In genomic region chr16:28824548-28824973, GRCh38 we compare ENCODE assay signal across 7 cellular contexts. TPM values are rescaled to one million over a fixed set of nuclear protein-coding genes. Genes with fewer than 3 reads are reported as not detected.
DNase-seq lines count a peak whose midpoint lies in the region; ATAC-seq, FAIRE-seq and TF ChIP-seq lines count a peak whose summit lies in the region.

No MANE protein-coding gene starts in this region.

- no peak for TF ChIP-seq POLR2A in IMR-90 (IDR thresholded peaks at IDR 0.05; ENCODE audit: low read depth, low read length)

- H3K9me3 ChIP-seq in IMR-90 (ENCODE audit: control insufficient read depth, insufficient read depth, low read length) (no peaks in the 10 kb centered on the region), keratinocyte (ENCODE audit: control insufficient read depth, low read depth, low read length) (no peaks in the 10 kb centered on the region), stomach smooth muscle (ENCODE audit: control insufficient read depth in 2 of 2, low read length in 2 of 2) (no peaks in the 10 kb centered on the region)

- H2AFZ ChIP-seq in IMR-90 (replicated peaks; ENCODE audit: low read length, poor library complexity) (peak overlapping the region; percentile 91), keratinocyte (ENCODE audit: control insufficient read depth, low read length) (peak overlapping the region; percentile 47)

- peak overlapping the region; percentile 98 for H3K4me3 Mint-ChIP-seq in activated naive CD8-positive, alpha-beta T cell treated with anti-CD3 and anti-CD28 coated beads, Interleukin-2, amount 50 U/mL, for 24 hours

- peak overlapping the region; percentile 100 for H3K27ac Mint-ChIP-seq in activated naive CD8-positive, alpha-beta T cell treated with anti-CD3 and anti-CD28 coated beads, Interleukin-2, amount 50 U/mL, for 24 hours

- peak overlapping the region; percentile 100 for H3K14ac ChIP-seq in IMR-90 (replicated peaks; ENCODE audit: low read depth, low read length)

- CTCF ChIA-PET in IMR-90 (lab: Yijun Ruan, JAX), result no interaction called here

- peak overlapping the region; percentile 69 for H2BK120ac ChIP-seq in IMR-90 (ENCODE audit: low read depth, low read length)

- peak overlapping the region; percentile 76 for H3K18ac ChIP-seq in IMR-90 (ENCODE audit: low read depth, low read length)

- intact Hi-C loops in IMR-90 (cut with micrococcal nuclease), result loop anchor here (5.0 kb wide), 2 partner anchors 38 to 123 kb away; partner anchors contain the start of gene SH2B1

- TF ChIP-seq RAD21 in IMR-90 (IDR thresholded peaks at IDR 0.05; ENCODE audit: low read length), result no peak

- no peak for FAIRE-seq in keratinocyte (lab: Jason Lieb, UNC)

- dilution Hi-C loops in IMR-90 (cut with HindIII; ENCODE audit: low sequenced_read_pairs, unreplicated experiment) (no loop called here), keratinocyte (cut with MboI; ENCODE audit: extremely low pct_ligation_motif_present, low sequenced_read_pairs) (no loop called here)

- peak overlapping the region; percentile 91 for H2AK5ac ChIP-seq in IMR-90 (ENCODE audit: low read depth, low read length)

- TF ChIP-seq CTCF in IMR-90 (conservative IDR thresholded peaks at IDR 0.05; ENCODE audit: low read depth, low read length) (no peak), keratinocyte (optimal IDR thresholded peaks at IDR 0.05 in 1 of 3, IDR thresholded peaks at IDR 0.05 in 1 of 3, conservative IDR thresholded peaks at IDR 0.05 in 1 of 3; ENCODE audit: extremely low read depth in 1 of 3, insufficient read depth in 2 of 3, low read length in 3 of 3) (no peak)

- in situ Hi-C loops in IMR-90 (cut with MboI; ENCODE audit: low sequenced_read_pairs), result loop anchor here (5.0 kb wide), 1 partner anchor 118 kb away; no protein-coding TSS in a partner anchor

- peak overlapping the region; percentile 77 to 96 for H4K8ac ChIP-seq in IMR-90 (ENCODE audit: low read depth in 2 of 2, low read length in 2 of 2)

- H3K27me3 ChIP-seq in IMR-90 (ENCODE audit: control insufficient read depth, insufficient read depth, low read length) (no peaks in the 10 kb centered on the region), keratinocyte (ENCODE audit: control insufficient read depth, extremely low read depth, insufficient read depth, low read length) (no peaks in the 10 kb centered on the region), stomach smooth muscle (ENCODE audit: control insufficient read depth in 1 of 2, insufficient read depth in 2 of 2, low read length in 2 of 2) (no peaks in the 10 kb centered on the region)

- peaks cover 59% of the 10 kb centered on the region for H3K79me2 ChIP-seq in keratinocyte (ENCODE audit: control insufficient read depth, insufficient read depth, low read length)

- H3K9me1 ChIP-seq in IMR-90 (ENCODE audit: insufficient read depth, low read length) (peaks cover 10% of the 10 kb centered on the region), keratinocyte (ENCODE audit: control insufficient read depth, extremely low read depth, insufficient read depth, low read length) (no peaks in the 10 kb centered on the region)

- 0% methylated on average over 1 of the region's 8 CpGs; no CpG with 5 or more reads in 1 of the 2 experiments for WGBS in IMR-90 (ENCODE audit: extremely low coverage in 2 of 2, insufficient read length in 1 of 2), 2 experiments

- peaks cover 38 to 72% of the 10 kb centered on the region in 2 experiments for H3K79me1 ChIP-seq in IMR-90 (ENCODE audit: low read depth in 1 of 2, low read length in 2 of 2)

- H3K27me3 Mint-ChIP-seq in activated naive CD8-positive, alpha-beta T cell treated with anti-CD3 and anti-CD28 coated beads, Interleukin-2, amount 50 U/mL, for 24 hours, result peaks cover 5% of the 10 kb centered on the region

- POLR2A ChIA-PET in IMR-90 (lab: Charles Lee; ENCODE audit: unreplicated experiment), result no interaction called here

- peaks cover 56% of the 10 kb centered on the region for H3K4me1 Mint-ChIP-seq in activated naive CD8-positive, alpha-beta T cell treated with anti-CD3 and anti-CD28 coated beads, Interleukin-2, amount 50 U/mL, for 24 hours

- H4K91ac ChIP-seq in IMR-90 (ENCODE audit: insufficient read depth, low read depth, low read length), result peak overlapping the region; percentile 97

- H3K9ac ChIP-seq in IMR-90 (ENCODE audit: low read depth, low read length) (peak overlapping the region; percentile 93), keratinocyte (ENCODE audit: control insufficient read depth, extremely low read depth, insufficient read depth, low read length) (peak overlapping the region; percentile 98), stomach smooth muscle (ENCODE audit: low read length in 2 of 2) (peak overlapping the region; percentile 87 to 94)

- peak overlapping the region; percentile 78 for H4K5ac ChIP-seq in IMR-90 (ENCODE audit: low read depth, low read length)

- peak overlapping the region; percentile 58; the same call in 1 of the 3 replicates for H2BK15ac ChIP-seq in IMR-90 (ENCODE audit: low read depth, low read length)

- H2AK9ac ChIP-seq in IMR-90 (replicated peaks; ENCODE audit: low read depth, low read length, poor library complexity), result peak overlapping the region; percentile 100

- TSS peak; percentile 41 for BruUV-seq in IMR-90 (replicated peaks; lab: Mats Ljungman, UMichigan)

- H3K4me2 ChIP-seq in IMR-90 (ENCODE audit: low read depth, low read length) (peak overlapping the region; percentile 93), keratinocyte (ENCODE audit: control insufficient read depth, extremely low read depth, insufficient read depth, low read depth, low read length) (peak overlapping the region; percentile 96)

- ATAC-seq in IMR-90 (ENCODE audit: low read depth) (no peak), HG03457 (IDR thresholded peaks at IDR 0.05; ENCODE audit: unreplicated experiment) (no peak), left lobe of liver (no peak)
- ATAC-seq in activated naive CD8-positive, alpha-beta T cell treated with anti-CD3 and anti-CD28 coated beads, Interleukin-2, amount 50 U/mL, for 24 hours, result no peak

- peak overlapping the region; percentile 2; the same call in 1 of the 2 replicates for H2BK20ac ChIP-seq in IMR-90 (ENCODE audit: low read depth, low read length)

- peaks cover 53% of the 10 kb centered on the region for H4K20me1 ChIP-seq in IMR-90 (ENCODE audit: insufficient read depth, low read length)
- peaks cover 8% of the 10 kb centered on the region for H4K20me1 ChIP-seq in keratinocyte (ENCODE audit: control insufficient read depth, extremely low read depth, insufficient read depth, low read length)

- H3K4me1 ChIP-seq in IMR-90 (ENCODE audit: control insufficient read depth, insufficient read depth, low read length) (peaks cover 4% of the 10 kb centered on the region; the same call in 1 of the 2 replicates), keratinocyte (ENCODE audit: control insufficient read depth, extremely low read depth, insufficient read depth, low read length) (peaks cover 22% of the 10 kb centered on the region), stomach smooth muscle (ENCODE audit: control insufficient read depth, insufficient read depth, low read length) (peaks cover 26% of the 10 kb centered on the region)

- peaks cover 73% of the 10 kb centered on the region for H3K36me3 Mint-ChIP-seq in activated naive CD8-positive, alpha-beta T cell treated with anti-CD3 and anti-CD28 coated beads, Interleukin-2, amount 50 U/mL, for 24 hours (ENCODE audit: low read depth)

- H3K4ac ChIP-seq in IMR-90 (ENCODE audit: low read depth, low read length), result peak overlapping the region; percentile 100

- no peak for DNase-seq in IMR-90
- no peak for DNase-seq in activated naive CD8-positive, alpha-beta T cell treated with anti-CD3 and anti-CD28 coated beads, Interleukin-2, amount 50 U/mL, for 24 hours
- no peak for DNase-seq in keratinocyte (ENCODE audit: low read depth, low spot score)
- no peak for DNase-seq in left lobe of liver (ENCODE audit: low spot score)
- no peak for DNase-seq in effector CD4-positive, alpha-beta T cell

- no peaks in the 10 kb centered on the region for H3K9me3 Mint-ChIP-seq in activated naive CD8-positive, alpha-beta T cell treated with anti-CD3 and anti-CD28 coated beads, Interleukin-2, amount 50 U/mL, for 24 hours

- H3K36me3 ChIP-seq in IMR-90 (ENCODE audit: control insufficient read depth, insufficient read depth, low read length), result peaks cover 31% of the 10 kb centered on the region
- peaks cover 23 to 35% of the 10 kb centered on the region in 2 experiments for H3K36me3 ChIP-seq in keratinocyte (ENCODE audit: control insufficient read depth in 2 of 2, extremely low read depth in 1 of 2, insufficient read depth in 2 of 2, low read length in 2 of 2)
- peaks cover 27 to 29% of the 10 kb centered on the region in 2 donors for H3K36me3 ChIP-seq in stomach smooth muscle (ENCODE audit: control insufficient read depth in 2 of 2, insufficient read depth in 2 of 2, low read length in 2 of 2)

- H2BK5ac ChIP-seq in IMR-90 (ENCODE audit: low read depth, low read length, poor library complexity, severe bottlenecking), result peak overlapping the region; percentile 91

- H3K23ac ChIP-seq in IMR-90 (ENCODE audit: low read depth, low read length), result peak overlapping the region; percentile 98

- H3K27ac ChIP-seq in IMR-90 (ENCODE audit: insufficient read depth, low read length) (peak overlapping the region; percentile 95), keratinocyte (ENCODE audit: control insufficient read depth, insufficient read depth, low read length) (peak overlapping the region; percentile 88), stomach smooth muscle (ENCODE audit: low read length) (peak overlapping the region; percentile 95)

- H3K4me3 ChIP-seq in IMR-90 (ENCODE audit: insufficient read depth, low read depth, low read length) (peak overlapping the region; percentile 69), keratinocyte (ENCODE audit: control insufficient read depth in 2 of 3, extremely low read depth in 1 of 3, insufficient read depth in 2 of 3, low read depth in 1 of 3, low read length in 3 of 3) (peak overlapping the region; percentile 89 to 99 (median 95)), stomach smooth muscle (ENCODE audit: low read length in 2 of 2) (peak overlapping the region; percentile 84 to 95)

- peak overlapping the region; percentile 94 for H3K56ac ChIP-seq in IMR-90 (ENCODE audit: extremely low read depth, insufficient read depth, low read length)

RNA-seq across cellular contexts. Expression of gene ATXN2L, which starts 1.8 kb away (rescaled TPM):
- total RNA-seq in IMR-90 (2012; rRNA removed) (10.3 and 12.9 TPM in 2 replicates), left lobe of liver (50.1 TPM)
- polyA plus RNA-seq in IMR-90 (2012; rRNA removed) (50.2 and 58.8 TPM in 2 replicates), keratinocyte (10.5 to 28.1 TPM (median 11.8 TPM) in 3 replicates)
- 38.2 and 65.5 TPM in 2 replicates for polyA plus RNA-seq in IMR-90 (2012; cell fraction: cytosol; rRNA removed)
- 162 and 355 TPM in 2 replicates for polyA plus RNA-seq in IMR-90 (2012; cell fraction: nucleus; rRNA removed; ENCODE audit: low replicate concordance)
- 46.3 TPM for polyA plus RNA-seq in keratinocyte (2011; ENCODE audit: low read depth)
- polyA plus RNA-seq in keratinocyte (2011; cell fraction: cytosol; rRNA removed), result 20.9 and 35.7 TPM in 2 replicates
- polyA plus RNA-seq in keratinocyte (2011; cell fraction: nucleus; rRNA removed), result 89.7 and 115 TPM in 2 replicates
- 69.0 and 70.4 TPM in 2 replicates for polyA plus RNA-seq in keratinocyte (2012; ENCODE audit: low replicate concordance)
- 12.0 to 101 TPM (median 27.9 TPM) in 3 replicates for polyA minus RNA-seq in keratinocyte
- 51.4 TPM for polyA minus RNA-seq in keratinocyte (2011; cell fraction: cytosol; rRNA and poly(A)+ RNA removed)
- polyA minus RNA-seq in keratinocyte (2011; cell fraction: nucleus; rRNA and poly(A)+ RNA removed), result 42.2 and 54.4 TPM in 2 replicates

RNA-seq across cellular contexts. Expression of gene TUFM, which starts 21.6 kb away (rescaled TPM):
- total RNA-seq in IMR-90 (2012; rRNA removed) (80.3 and 88.0 TPM in 2 replicates), left lobe of liver (177 TPM)
- polyA plus RNA-seq in IMR-90 (2012; rRNA removed) (126 and 131 TPM in 2 replicates), keratinocyte (104 to 145 TPM (median 134 TPM) in 3 replicates)
- 136 and 158 TPM in 2 replicates for polyA plus RNA-seq in IMR-90 (2012; cell fraction: cytosol; rRNA removed)
- polyA plus RNA-seq in IMR-90 (2012; cell fraction: nucleus; rRNA removed; ENCODE audit: low replicate concordance), result 224 and 380 TPM in 2 replicates
- polyA plus RNA-seq in keratinocyte (2011; ENCODE audit: low read depth), result 94.7 TPM
- polyA plus RNA-seq in keratinocyte (2011; cell fraction: cytosol; rRNA removed), result 70.1 and 121 TPM in 2 replicates
- polyA plus RNA-seq in keratinocyte (2011; cell fraction: nucleus; rRNA removed), result 238 and 243 TPM in 2 replicates
- 152 and 174 TPM in 2 replicates for polyA plus RNA-seq in keratinocyte (2012; ENCODE audit: low replicate concordance)
- 42.7 to 146 TPM (median 71.6 TPM) in 3 replicates for polyA minus RNA-seq in keratinocyte
- 79.0 TPM for polyA minus RNA-seq in keratinocyte (2011; cell fraction: cytosol; rRNA and poly(A)+ RNA removed)
- 46.2 and 50.9 TPM in 2 replicates for polyA minus RNA-seq in keratinocyte (2011; cell fraction: nucleus; rRNA and poly(A)+ RNA removed)

RNA-seq across cellular contexts. Expression of gene SH2B1, which starts 39.1 kb away (rescaled TPM):
- total RNA-seq in IMR-90 (2012; rRNA removed), result 3.9 and 4.7 TPM in 2 replicates
- polyA plus RNA-seq in IMR-90 (2012; rRNA removed), result 38.6 and 39.9 TPM in 2 replicates
- polyA plus RNA-seq in IMR-90 (2012; cell fraction: cytosol; rRNA removed), result 21.8 and 35.0 TPM in 2 replicates
- 206 and 313 TPM in 2 replicates for polyA plus RNA-seq in IMR-90 (2012; cell fraction: nucleus; rRNA removed; ENCODE audit: low replicate concordance)
- 10.5 to 17.9 TPM (median 15.7 TPM) in 3 replicates for polyA plus RNA-seq in keratinocyte
- 2.9 TPM for polyA plus RNA-seq in keratinocyte (2011; ENCODE audit: low read depth)
- polyA plus RNA-seq in keratinocyte (2011; cell fraction: cytosol; rRNA removed), result 11.4 and 15.2 TPM in 2 replicates
- 55.4 and 62.4 TPM in 2 replicates for polyA plus RNA-seq in keratinocyte (2011; cell fraction: nucleus; rRNA removed)
- polyA plus RNA-seq in keratinocyte (2012; ENCODE audit: low replicate concordance), result 15.1 and 19.4 TPM in 2 replicates
- polyA minus RNA-seq in keratinocyte, result 11.3 to 31.5 TPM (median 14.2 TPM) in 3 replicates
- polyA minus RNA-seq in keratinocyte (2011; cell fraction: cytosol; rRNA and poly(A)+ RNA removed), result 19.4 TPM
- polyA minus RNA-seq in keratinocyte (2011; cell fraction: nucleus; rRNA and poly(A)+ RNA removed), result 11.3 and 17.5 TPM in 2 replicates
- 30.8 TPM for total RNA-seq in left lobe of liver

RNA-seq across cellular contexts. Expression of gene ATP2A1, which starts 53.7 kb away (rescaled TPM):
- total RNA-seq in IMR-90 (2012; rRNA removed) (under 0.01 TPM in 1 of 2 replicates, not detected in the other), left lobe of liver (1.4 TPM)
- polyA plus RNA-seq in IMR-90 (2012; rRNA removed) (0.56 and 0.63 TPM in 2 replicates), keratinocyte (0.12 to 0.48 TPM (median 0.29 TPM) in 3 replicates)
- polyA plus RNA-seq in IMR-90 (2012; cell fraction: cytosol; rRNA removed), result 0.35 and 0.36 TPM in 2 replicates
- polyA plus RNA-seq in IMR-90 (2012; cell fraction: nucleus; rRNA removed; ENCODE audit: low replicate concordance), result 6.0 and 9.8 TPM in 2 replicates
- 0.81 TPM for polyA plus RNA-seq in keratinocyte (2011; ENCODE audit: low read depth)
- polyA plus RNA-seq in keratinocyte (2011; cell fraction: cytosol; rRNA removed), result 0.03 and 0.06 TPM in 2 replicates
- polyA plus RNA-seq in keratinocyte (2011; cell fraction: nucleus; rRNA removed), result 2.5 and 4.2 TPM in 2 replicates
- 1.8 and 1.9 TPM in 2 replicates for polyA plus RNA-seq in keratinocyte (2012; ENCODE audit: low replicate concordance)
- 0.23 to 0.48 TPM (median 0.33 TPM) in 3 replicates for polyA minus RNA-seq in keratinocyte
- polyA minus RNA-seq in keratinocyte (2011; cell fraction: cytosol; rRNA and poly(A)+ RNA removed), result not detected
- 0.42 and 1.3 TPM in 2 replicates for polyA minus RNA-seq in keratinocyte (2011; cell fraction: nucleus; rRNA and poly(A)+ RNA removed)
